In genomic region chr1:223708001-223708359, GRCh38 we compare ENCODE assay signal across 10 cellular contexts. TPM values are rescaled to one million over a fixed set of nuclear protein-coding genes. Genes with fewer than 3 reads are reported as not detected.
DNase-seq lines count a peak whose midpoint lies in the region; ATAC-seq and TF ChIP-seq lines count a peak whose summit lies in the region.
"Had no signal": no experiment of that assay in that cellular context is flagged by ENCODE, and none has a peak within 500 bp of the region (broad histone marks: within the 10 kb centered on the region; RNA-seq: fewer than 3 reads in every experiment).

No MANE protein-coding gene starts in this region.

- RAD21 ChIA-PET in HCT116 (lab: Charles Lee; ENCODE audit: low non-redundant PET in 1 of 2, low total read pairs in 2 of 2, uncharacterized antibody in 2 of 2, unreplicated experiment in 2 of 2), result interaction anchor here in 1 of 2 experiments (0.9 to 1.0 kb wide), 2 partner anchors 10 to 41 kb away, joined by 3 read pairs; no protein-coding TSS in a partner anchor

- POLR2A ChIA-PET in HCT116 (lab: Charles Lee), result interaction anchor here (0.8 to 1.3 kb wide), 7 partner anchors 8 to 63 kb away, joined by 3 to 7 read pairs (median 4); no protein-coding TSS in a partner anchor

- BruUV-seq in HCT116 (replicated peaks; lab: Mats Ljungman, UMichigan), result TSS peak; percentile 31

- no peak for TF ChIP-seq RAD21 in HCT116 (IDR thresholded peaks at IDR 0.05; ENCODE audit: low read depth)

- CTCF ChIA-PET in HCT116 (lab: Charles Lee), result interaction anchor here (0.9 to 2.5 kb wide), 8 partner anchors 8 to 138 kb away, joined by 3 to 15 read pairs (median 4); partner anchors contain the start of gene TP53BP2

- H3K27me3 ChIP-seq in HCT116 (ENCODE audit: insufficient read depth, low read length), result no peaks in the 10 kb centered on the region
- H3K27me3 ChIP-seq in smooth muscle cell (ENCODE audit: low read depth), result no peaks in the 10 kb centered on the region

- intact Hi-C loops in HCT116 (cut with micrococcal nuclease), result no loop called here

- H3K36me3 ChIP-seq in HCT116 (ENCODE audit: control insufficient read depth in 1 of 2, insufficient read depth in 2 of 2, low read length in 2 of 2) (no peaks in the 10 kb centered on the region), smooth muscle cell (ENCODE audit: low read depth) (no peaks in the 10 kb centered on the region)

- H3K9ac ChIP-seq in HCT116 (ENCODE audit: low read length) (peak overlapping the region; percentile 70), smooth muscle cell (ENCODE audit: low read depth) (peak overlapping the region; percentile 38)

- peak overlapping the region; percentile 84 for H3K27ac ChIP-seq in HCT116 (ENCODE audit: low read depth, low read length)
- peak overlapping the region; percentile 96 for H3K27ac ChIP-seq in smooth muscle cell (ENCODE audit: low read depth)

- TF ChIP-seq POLR2A in HCT116 (IDR thresholded peaks at IDR 0.05; ENCODE audit: borderline replicate concordance, extremely low read depth, insufficient read depth, insufficient read length), result peak; percentile 40

- H3F3A ChIP-seq in smooth muscle cell (ENCODE audit: low read depth), result peaks cover 30% of the 10 kb centered on the region

- H3K9me3 ChIP-seq in HCT116 (ENCODE audit: control insufficient read depth in 1 of 2, insufficient read depth in 1 of 2, low read depth in 1 of 2, low read length in 2 of 2) (no peaks in the 10 kb centered on the region), smooth muscle cell (replicated peaks; ENCODE audit: low read depth) (no peaks in the 10 kb centered on the region)

- DNase-seq in HCT116 (ENCODE audit: low read depth, low spot score) (peak; percentile 69), SHP77 (lab: John Stamatoyannopoulos, UW) (peak; percentile 66 to 78), fibroblast of the aortic adventitia (ENCODE audit: low read depth) (no peak), smooth muscle cell (lab: John Stamatoyannopoulos, UW; ENCODE audit: unreplicated experiment) (no peak), omental fat pad (ENCODE audit: low spot score) (no peak), amniotic stem cell (lab: John Stamatoyannopoulos, UW) (no peak)
- DNase-seq: NCI-H2081 treated with DMSO at 0.1 percent for 48 hours had no signal

- TF ChIP-seq CTCF in HCT116 (IDR thresholded peaks at IDR 0.05 in 2 of 3, conservative IDR thresholded peaks at IDR 0.05 in 1 of 3; ENCODE audit: borderline replicate concordance in 1 of 3, insufficient read depth in 1 of 3, low read depth in 2 of 3, low read length in 2 of 3) (peak in 2 of 3 experiments; percentile 25 to 53; a peak in 3 of 6 replicates), fibroblast of the aortic adventitia (IDR thresholded peaks at IDR 0.05; ENCODE audit: insufficient read depth, low read length) (peak; percentile 41), smooth muscle cell (IDR thresholded peaks at IDR 0.05; ENCODE audit: borderline replicate concordance, insufficient read depth, poor library complexity, severe bottlenecking) (no peak), omental fat pad (IDR thresholded peaks at IDR 0.05) (no peak)

- H3K79me2 ChIP-seq in HCT116 (ENCODE audit: insufficient read depth, low read length), result peaks cover 12% of the 10 kb centered on the region
- H3K79me2 ChIP-seq in smooth muscle cell (ENCODE audit: low read depth), result peaks cover 8% of the 10 kb centered on the region

- peak overlapping the region; percentile 34 to 48 for H3K4me3 ChIP-seq in HCT116 (replicated peaks in 1 of 2; ENCODE audit: low read depth in 1 of 2, low read length in 2 of 2)
- H3K4me3 ChIP-seq in fibroblast of the aortic adventitia (ENCODE audit: low read depth, low read length), result no peak overlapping the region
- H3K4me3 ChIP-seq in smooth muscle cell, result no peak overlapping the region

- 83% methylated on average over 5 of the region's 5 CpGs for WGBS in smooth muscle cell (ENCODE audit: low lambda C conversion rate)

- H2AFZ ChIP-seq in HCT116 (ENCODE audit: low read depth, low read length, poor library complexity, severe bottlenecking) (no peak overlapping the region), smooth muscle cell (ENCODE audit: low read depth) (no peak overlapping the region)

- peak; percentile 34 for ATAC-seq in HCT116
- no peak for ATAC-seq in omental fat pad (ENCODE audit: low FRiP score)
- no peak for ATAC-seq in HG03097 (IDR thresholded peaks at IDR 0.05; ENCODE audit: low FRiP score, unreplicated experiment)
- no peak for ATAC-seq in HG02623 (IDR thresholded peaks at IDR 0.05; ENCODE audit: unreplicated experiment)
- ATAC-seq: activated CD4-positive, CD25-positive, alpha-beta regulatory T cell treated with anti-CD3 and anti-CD28 coated beads, Interleukin-2, amount 50 U/mL, for 24 hours had no signal

- H3K4me1 ChIP-seq in HCT116 (ENCODE audit: control insufficient read depth in 1 of 2, insufficient read depth in 2 of 2, low read length in 2 of 2) (peaks cover 51 to 88% of the 10 kb centered on the region in 2 experiments), smooth muscle cell (ENCODE audit: low read depth) (peaks cover 7% of the 10 kb centered on the region)

- no peaks in the 10 kb centered on the region for H4K20me1 ChIP-seq in HCT116 (ENCODE audit: insufficient read depth)
- no peaks in the 10 kb centered on the region for H4K20me1 ChIP-seq in smooth muscle cell (ENCODE audit: low read depth)

- peak overlapping the region; percentile 83 for H3K4me2 ChIP-seq in HCT116 (ENCODE audit: low read length)
- peak overlapping the region; percentile 55 for H3K4me2 ChIP-seq in smooth muscle cell

- H3K9me2 ChIP-seq in HCT116 (ENCODE audit: insufficient read depth), result no peaks in the 10 kb centered on the region

TF ChIP-seq in HCT116, 20 proteins besides CTCF, POLR2A, EP300 and RAD21:
- TF ChIP-seq JUND (IDR thresholded peaks at IDR 0.05) (no peak), SRF (IDR thresholded peaks at IDR 0.05; ENCODE audit: low read depth) (no peak), ELF1 (IDR thresholded peaks at IDR 0.05; ENCODE audit: borderline replicate concordance, low read depth) (no peak), ZFX (IDR thresholded peaks at IDR 0.05) (no peak), POLR2AphosphoS5 (IDR thresholded peaks at IDR 0.05; ENCODE audit: low read depth, low read length) (no peak; the same call in 1 of the 2 replicates), FOSL1 (IDR thresholded peaks at IDR 0.05; ENCODE audit: low read depth) (no peak)

RNA-seq across cellular contexts. Expression of gene CAPN2, which starts 4.4 kb away (rescaled TPM):
- total RNA-seq in HCT116 (2021; ENCODE audit: unreplicated experiment) (173 TPM), fibroblast of the aortic adventitia (ENCODE audit: low replicate concordance) (456 and 481 TPM in 2 replicates), smooth muscle cell (213 and 229 TPM in 2 replicates), omental fat pad (100 to 1,000 TPM; 171 to 314 (median 229) TPM)
- 180 and 187 TPM in 2 replicates for polyA plus RNA-seq in HCT116 (2012)
- 182 and 210 TPM in 2 replicates for polyA plus RNA-seq in smooth muscle cell

RNA-seq across cellular contexts. Expression of gene CAPN8, which starts 42.5 kb away (rescaled TPM):
- total RNA-seq in HCT116 (2021; ENCODE audit: unreplicated experiment) (0.54 TPM), fibroblast of the aortic adventitia (ENCODE audit: low replicate concordance) (not detected in 2 replicates), smooth muscle cell (not detected in 2 replicates), omental fat pad (not detected)
- 0.17 and 0.25 TPM in 2 replicates for polyA plus RNA-seq in HCT116 (2012)
- polyA plus RNA-seq in smooth muscle cell, result 0.74 TPM in 1 of 2 replicates, not detected in the other

Comparison
In these comparisons a context has a peak if more than half of its experiments do, and no peak if none do; other contexts are left out.
1. DNase-seq: peak in HCT116 (single experiment) and SHP77 (2 of 2); none in fibroblast of the aortic adventitia (single experiment), smooth muscle cell (single experiment), omental fat pad (single experiment) and amniotic stem cell (single experiment).
2. H3K4me3 ChIP-seq: peak in HCT116 (2 of 2); none in fibroblast of the aortic adventitia (single experiment) and smooth muscle cell (single experiment).
3. CTCF ChIP-seq: peak in HCT116 (2 of 3) and fibroblast of the aortic adventitia (single experiment); none in smooth muscle cell (single experiment) and omental fat pad (0 of 3).